1 cellular context compared by ENCODE assay signal in the genomic region with DNA sequence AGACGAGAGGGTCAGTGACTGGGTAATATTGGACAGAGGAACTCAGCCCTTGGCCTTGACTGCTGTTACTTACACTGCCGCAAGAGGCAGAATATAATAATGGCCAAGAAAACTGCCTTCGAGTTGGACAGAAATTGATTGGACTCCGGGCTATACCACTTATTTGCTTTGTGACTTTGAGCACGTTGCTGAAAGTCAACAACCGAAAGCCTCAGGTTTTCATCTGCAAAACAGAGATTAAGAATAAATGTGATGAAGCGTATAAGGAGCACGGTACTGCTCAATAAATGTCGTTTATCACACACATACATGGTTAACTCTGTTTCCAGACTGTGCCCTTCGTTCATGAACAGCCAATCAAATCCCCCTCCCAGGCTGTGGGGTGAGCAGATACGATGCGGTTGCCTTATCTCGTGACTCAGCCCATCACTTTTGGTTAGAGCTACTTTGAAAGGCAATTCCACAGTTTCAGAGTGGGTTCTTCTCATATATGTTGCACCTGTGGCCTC.
TF ChIP-seq lines count a peak whose summit lies in the region.

No MANE protein-coding gene starts in this region.

TF ChIP-seq in K562, 482 proteins besides CTCF, POLR2A, EP300 and RAD21 (continued from another document and continues in another):
- TF ChIP-seq, protein P1, sequence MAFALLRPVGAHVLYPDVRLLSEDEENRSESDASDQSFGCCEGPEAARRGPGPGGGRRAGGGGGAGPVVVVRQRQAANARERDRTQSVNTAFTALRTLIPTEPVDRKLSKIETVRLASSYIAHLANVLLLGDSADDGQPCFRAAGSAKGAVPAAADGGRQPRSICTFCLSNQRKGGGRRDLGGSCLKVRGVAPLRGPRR (CRISPR knock-in tag; IDR thresholded peaks at IDR 0.05): no peak
- TF ChIP-seq ZNF780A (CRISPR knock-in tag; IDR thresholded peaks at IDR 0.05): no peak
- TF ChIP-seq TCF7L2 (IDR thresholded peaks at IDR 0.05; ENCODE audit: low read depth, low read length): peak; percentile 43; the same call in 1 of the 2 replicates
- TF ChIP-seq NR2C1 (IDR thresholded peaks at IDR 0.05): 0 out of 2 replicates have a peak, but pooled peaks have one; percentile 34
- TF ChIP-seq NR2C1 (tag; IDR thresholded peaks at IDR 0.05): 0 out of 2 replicates have a peak, but pooled peaks have one; percentile 25
- TF ChIP-seq ZNF699 (CRISPR knock-in tag; IDR thresholded peaks at IDR 0.05; ENCODE audit: insufficient replicate concordance): no peak
- TF ChIP-seq BMI1 (IDR thresholded peaks at IDR 0.05; ENCODE audit: low read length): no peak
- TF ChIP-seq, protein P2, sequence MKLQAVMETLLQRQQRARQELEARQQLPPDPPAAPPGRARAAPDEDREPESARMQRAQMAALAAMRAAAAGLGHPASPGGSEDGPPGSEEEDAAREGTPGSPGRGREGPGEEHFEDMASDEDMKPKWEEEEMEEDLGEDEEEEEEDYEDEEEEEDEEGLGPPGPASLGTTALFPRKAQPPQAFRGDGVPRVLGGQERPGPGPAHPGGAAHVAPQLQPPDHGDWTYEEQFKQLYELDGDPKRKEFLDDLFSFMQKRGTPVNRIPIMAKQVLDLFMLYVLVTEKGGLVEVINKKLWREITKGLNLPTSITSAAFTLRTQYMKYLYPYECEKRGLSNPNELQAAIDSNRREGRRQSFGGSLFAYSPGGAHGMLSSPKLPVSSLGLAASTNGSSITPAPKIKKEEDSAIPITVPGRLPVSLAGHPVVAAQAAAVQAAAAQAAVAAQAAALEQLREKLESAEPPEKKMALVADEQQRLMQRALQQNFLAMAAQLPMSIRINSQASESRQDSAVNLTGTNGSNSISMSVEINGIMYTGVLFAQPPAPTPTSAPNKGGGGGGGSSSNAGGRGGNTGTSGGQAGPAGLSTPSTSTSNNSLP (IDR thresholded peaks at IDR 0.05; ENCODE audit: borderline replicate concordance, low read depth, low read length): no peak; the same call in none of the 2 replicates
- TF ChIP-seq, protein P3, sequence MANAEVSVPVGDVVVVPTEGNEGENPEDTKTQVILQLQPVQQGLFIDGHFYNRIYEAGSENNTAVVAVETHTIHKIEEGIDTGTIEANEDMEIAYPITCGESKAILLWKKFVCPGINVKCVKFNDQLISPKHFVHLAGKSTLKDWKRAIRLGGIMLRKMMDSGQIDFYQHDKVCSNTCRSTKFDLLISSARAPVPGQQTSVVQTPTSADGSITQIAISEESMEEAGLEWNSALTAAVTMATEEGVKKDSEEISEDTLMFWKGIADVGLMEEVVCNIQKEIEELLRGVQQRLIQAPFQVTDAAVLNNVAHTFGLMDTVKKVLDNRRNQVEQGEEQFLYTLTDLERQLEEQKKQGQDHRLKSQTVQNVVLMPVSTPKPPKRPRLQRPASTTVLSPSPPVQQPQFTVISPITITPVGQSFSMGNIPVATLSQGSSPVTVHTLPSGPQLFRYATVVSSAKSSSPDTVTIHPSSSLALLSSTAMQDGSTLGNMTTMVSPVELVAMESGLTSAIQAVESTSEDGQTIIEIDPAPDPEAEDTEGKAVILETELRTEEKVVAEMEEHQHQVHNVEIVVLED (CRISPR knock-in tag; IDR thresholded peaks at IDR 0.05): no peak
- peak; percentile 99 for TF ChIP-seq CC2D1A (IDR thresholded peaks at IDR 0.05)
- peak; percentile 95 for TF ChIP-seq TARDBP (IDR thresholded peaks at IDR 0.05)
- peak; percentile 57; the same call in 1 of the 2 replicates for TF ChIP-seq JUN (IDR thresholded peaks at IDR 0.05; ENCODE audit: borderline replicate concordance, low read depth, low read length)
- TF ChIP-seq JUN (CRISPR knock-in tag; IDR thresholded peaks at IDR 0.05; ENCODE audit: borderline replicate concordance): no peak
- no peak for TF ChIP-seq ZNF583 (CRISPR knock-in tag; IDR thresholded peaks at IDR 0.05)
- TF ChIP-seq, protein P4, sequence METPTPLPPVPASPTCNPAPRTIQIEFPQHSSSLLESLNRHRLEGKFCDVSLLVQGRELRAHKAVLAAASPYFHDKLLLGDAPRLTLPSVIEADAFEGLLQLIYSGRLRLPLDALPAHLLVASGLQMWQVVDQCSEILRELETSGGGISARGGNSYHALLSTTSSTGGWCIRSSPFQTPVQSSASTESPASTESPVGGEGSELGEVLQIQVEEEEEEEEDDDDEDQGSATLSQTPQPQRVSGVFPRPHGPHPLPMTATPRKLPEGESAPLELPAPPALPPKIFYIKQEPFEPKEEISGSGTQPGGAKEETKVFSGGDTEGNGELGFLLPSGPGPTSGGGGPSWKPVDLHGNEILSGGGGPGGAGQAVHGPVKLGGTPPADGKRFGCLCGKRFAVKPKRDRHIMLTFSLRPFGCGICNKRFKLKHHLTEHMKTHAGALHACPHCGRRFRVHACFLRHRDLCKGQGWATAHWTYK (CRISPR knock-in tag; IDR thresholded peaks at IDR 0.05): no peak
- TF ChIP-seq OTX1 (CRISPR knock-in tag; IDR thresholded peaks at IDR 0.05): no peak
- TF ChIP-seq CSDE1 (IDR thresholded peaks at IDR 0.05): no peak
- TF ChIP-seq RAD51 (IDR thresholded peaks at IDR 0.05; ENCODE audit: borderline replicate concordance, low read depth): peak; percentile 34; the same call in 1 of the 2 replicates
- TF ChIP-seq, protein P5, sequence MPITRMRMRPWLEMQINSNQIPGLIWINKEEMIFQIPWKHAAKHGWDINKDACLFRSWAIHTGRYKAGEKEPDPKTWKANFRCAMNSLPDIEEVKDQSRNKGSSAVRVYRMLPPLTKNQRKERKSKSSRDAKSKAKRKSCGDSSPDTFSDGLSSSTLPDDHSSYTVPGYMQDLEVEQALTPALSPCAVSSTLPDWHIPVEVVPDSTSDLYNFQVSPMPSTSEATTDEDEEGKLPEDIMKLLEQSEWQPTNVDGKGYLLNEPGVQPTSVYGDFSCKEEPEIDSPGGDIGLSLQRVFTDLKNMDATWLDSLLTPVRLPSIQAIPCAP (CRISPR knock-in tag; IDR thresholded peaks at IDR 0.05; ENCODE audit: borderline replicate concordance): no peak
- TF ChIP-seq BRD9 (IDR thresholded peaks at IDR 0.05; ENCODE audit: low read depth, partially characterized antibody): peak; percentile 38
- TF ChIP-seq ZNF184 (CRISPR knock-in tag; IDR thresholded peaks at IDR 0.05): no peak
- TF ChIP-seq ZNF551 (CRISPR knock-in tag; IDR thresholded peaks at IDR 0.05): no peak
- TF ChIP-seq ZNF79 (CRISPR knock-in tag; IDR thresholded peaks at IDR 0.05; ENCODE audit: low read depth): no peak
- TF ChIP-seq TBL1XR1 (IDR thresholded peaks at IDR 0.05; ENCODE audit: low read length in 2 of 2): peak; percentile 82 to 83; a peak in 3 of 4 replicates
- TF ChIP-seq, protein P6, sequence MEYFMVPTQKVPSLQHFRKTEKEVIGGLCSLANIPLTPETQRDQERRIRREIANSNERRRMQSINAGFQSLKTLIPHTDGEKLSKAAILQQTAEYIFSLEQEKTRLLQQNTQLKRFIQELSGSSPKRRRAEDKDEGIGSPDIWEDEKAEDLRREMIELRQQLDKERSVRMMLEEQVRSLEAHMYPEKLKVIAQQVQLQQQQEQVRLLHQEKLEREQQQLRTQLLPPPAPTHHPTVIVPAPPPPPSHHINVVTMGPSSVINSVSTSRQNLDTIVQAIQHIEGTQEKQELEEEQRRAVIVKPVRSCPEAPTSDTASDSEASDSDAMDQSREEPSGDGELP (CRISPR knock-in tag; IDR thresholded peaks at IDR 0.05; ENCODE audit: borderline replicate concordance): no peak
- no peak for TF ChIP-seq SIX5 (IDR thresholded peaks at IDR 0.05; ENCODE audit: borderline replicate concordance in 1 of 2, insufficient read depth in 1 of 2, low read depth in 1 of 2, low read length in 2 of 2)
- TF ChIP-seq GABPB2 (CRISPR knock-in tag; conservative IDR thresholded peaks at IDR 0.05): no peak
- no peak for TF ChIP-seq CBX8 (IDR thresholded peaks at IDR 0.05; ENCODE audit: borderline replicate concordance, extremely low read depth, low read depth, low read length, poor library complexity, severe bottlenecking)
- TF ChIP-seq MTA1 (IDR thresholded peaks at IDR 0.05; ENCODE audit: borderline replicate concordance): peak; percentile 84
- peak; percentile 87 to 88 for TF ChIP-seq NCOA2 (IDR thresholded peaks at IDR 0.05; ENCODE audit: partially characterized antibody in 2 of 2)
- TF ChIP-seq MEIS2 (IDR thresholded peaks at IDR 0.05; ENCODE audit: partially characterized antibody): peak; percentile 87
- TF ChIP-seq POLR2G (IDR thresholded peaks at IDR 0.05; ENCODE audit: low read depth, low read length): no peak
- TF ChIP-seq POLR3G (IDR thresholded peaks at IDR 0.05; ENCODE audit: extremely low read depth, insufficient read length, insufficient replicate concordance): no peak
- no peak for TF ChIP-seq ZNF282 (CRISPR knock-in tag; IDR thresholded peaks at IDR 0.05)
- no peak for TF ChIP-seq SPI1 (IDR thresholded peaks at IDR 0.05; ENCODE audit: borderline replicate concordance, low read depth, low read length)
- peak; percentile 99 for TF ChIP-seq PHB2 (IDR thresholded peaks at IDR 0.05; ENCODE audit: low read depth)
- TF ChIP-seq NFIC (IDR thresholded peaks at IDR 0.05): peak; percentile 96
- TF ChIP-seq FOSL1 (tag; conservative IDR thresholded peaks at IDR 0.05): peak; percentile 93
- TF ChIP-seq MCM7 (IDR thresholded peaks at IDR 0.05): no peak
- no peak for TF ChIP-seq NCOA6 (IDR thresholded peaks at IDR 0.05)
- TF ChIP-seq DPF2 (IDR thresholded peaks at IDR 0.05): peak; percentile 98
- TF ChIP-seq DIDO1 (tag; IDR thresholded peaks at IDR 0.05; ENCODE audit: low read depth): 0 out of 2 replicates have a peak, but pooled peaks have one; percentile 42
- peak; percentile 93 for TF ChIP-seq LEF1 (IDR thresholded peaks at IDR 0.05)
- TF ChIP-seq, protein P7, sequence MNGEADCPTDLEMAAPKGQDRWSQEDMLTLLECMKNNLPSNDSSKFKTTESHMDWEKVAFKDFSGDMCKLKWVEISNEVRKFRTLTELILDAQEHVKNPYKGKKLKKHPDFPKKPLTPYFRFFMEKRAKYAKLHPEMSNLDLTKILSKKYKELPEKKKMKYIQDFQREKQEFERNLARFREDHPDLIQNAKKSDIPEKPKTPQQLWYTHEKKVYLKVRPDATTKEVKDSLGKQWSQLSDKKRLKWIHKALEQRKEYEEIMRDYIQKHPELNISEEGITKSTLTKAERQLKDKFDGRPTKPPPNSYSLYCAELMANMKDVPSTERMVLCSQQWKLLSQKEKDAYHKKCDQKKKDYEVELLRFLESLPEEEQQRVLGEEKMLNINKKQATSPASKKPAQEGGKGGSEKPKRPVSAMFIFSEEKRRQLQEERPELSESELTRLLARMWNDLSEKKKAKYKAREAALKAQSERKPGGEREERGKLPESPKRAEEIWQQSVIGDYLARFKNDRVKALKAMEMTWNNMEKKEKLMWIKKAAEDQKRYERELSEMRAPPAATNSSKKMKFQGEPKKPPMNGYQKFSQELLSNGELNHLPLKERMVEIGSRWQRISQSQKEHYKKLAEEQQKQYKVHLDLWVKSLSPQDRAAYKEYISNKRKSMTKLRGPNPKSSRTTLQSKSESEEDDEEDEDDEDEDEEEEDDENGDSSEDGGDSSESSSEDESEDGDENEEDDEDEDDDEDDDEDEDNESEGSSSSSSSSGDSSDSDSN (IDR thresholded peaks at IDR 0.05; ENCODE audit: borderline replicate concordance in 1 of 2, low read depth in 2 of 2, low read length in 2 of 2): no peak
- peak; percentile 74 for TF ChIP-seq NFYB (IDR thresholded peaks at IDR 0.05; ENCODE audit: extremely low read depth, insufficient read length)
- no peak; the same call in 1 of the 2 replicates for TF ChIP-seq ETV5 (CRISPR knock-in tag; IDR thresholded peaks at IDR 0.05; ENCODE audit: low read depth)
- TF ChIP-seq ZNF354B (CRISPR knock-in tag; IDR thresholded peaks at IDR 0.05): no peak
- TF ChIP-seq, protein P8, sequence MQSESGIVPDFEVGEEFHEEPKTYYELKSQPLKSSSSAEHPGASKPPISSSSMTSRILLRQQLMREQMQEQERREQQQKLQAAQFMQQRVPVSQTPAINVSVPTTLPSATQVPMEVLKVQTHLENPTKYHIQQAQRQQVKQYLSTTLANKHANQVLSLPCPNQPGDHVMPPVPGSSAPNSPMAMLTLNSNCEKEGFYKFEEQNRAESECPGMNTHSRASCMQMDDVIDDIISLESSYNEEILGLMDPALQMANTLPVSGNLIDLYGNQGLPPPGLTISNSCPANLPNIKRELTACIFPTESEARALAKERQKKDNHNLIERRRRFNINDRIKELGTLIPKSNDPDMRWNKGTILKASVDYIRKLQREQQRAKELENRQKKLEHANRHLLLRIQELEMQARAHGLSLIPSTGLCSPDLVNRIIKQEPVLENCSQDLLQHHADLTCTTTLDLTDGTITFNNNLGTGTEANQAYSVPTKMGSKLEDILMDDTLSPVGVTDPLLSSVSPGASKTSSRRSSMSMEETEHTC (IDR thresholded peaks at IDR 0.05): peak; percentile 63; the same call in 1 of the 2 replicates
- TF ChIP-seq SP1 (CRISPR knock-in tag; IDR thresholded peaks at IDR 0.05): peak; percentile 67; the same call in 1 of the 2 replicates
- TF ChIP-seq, protein P9, sequence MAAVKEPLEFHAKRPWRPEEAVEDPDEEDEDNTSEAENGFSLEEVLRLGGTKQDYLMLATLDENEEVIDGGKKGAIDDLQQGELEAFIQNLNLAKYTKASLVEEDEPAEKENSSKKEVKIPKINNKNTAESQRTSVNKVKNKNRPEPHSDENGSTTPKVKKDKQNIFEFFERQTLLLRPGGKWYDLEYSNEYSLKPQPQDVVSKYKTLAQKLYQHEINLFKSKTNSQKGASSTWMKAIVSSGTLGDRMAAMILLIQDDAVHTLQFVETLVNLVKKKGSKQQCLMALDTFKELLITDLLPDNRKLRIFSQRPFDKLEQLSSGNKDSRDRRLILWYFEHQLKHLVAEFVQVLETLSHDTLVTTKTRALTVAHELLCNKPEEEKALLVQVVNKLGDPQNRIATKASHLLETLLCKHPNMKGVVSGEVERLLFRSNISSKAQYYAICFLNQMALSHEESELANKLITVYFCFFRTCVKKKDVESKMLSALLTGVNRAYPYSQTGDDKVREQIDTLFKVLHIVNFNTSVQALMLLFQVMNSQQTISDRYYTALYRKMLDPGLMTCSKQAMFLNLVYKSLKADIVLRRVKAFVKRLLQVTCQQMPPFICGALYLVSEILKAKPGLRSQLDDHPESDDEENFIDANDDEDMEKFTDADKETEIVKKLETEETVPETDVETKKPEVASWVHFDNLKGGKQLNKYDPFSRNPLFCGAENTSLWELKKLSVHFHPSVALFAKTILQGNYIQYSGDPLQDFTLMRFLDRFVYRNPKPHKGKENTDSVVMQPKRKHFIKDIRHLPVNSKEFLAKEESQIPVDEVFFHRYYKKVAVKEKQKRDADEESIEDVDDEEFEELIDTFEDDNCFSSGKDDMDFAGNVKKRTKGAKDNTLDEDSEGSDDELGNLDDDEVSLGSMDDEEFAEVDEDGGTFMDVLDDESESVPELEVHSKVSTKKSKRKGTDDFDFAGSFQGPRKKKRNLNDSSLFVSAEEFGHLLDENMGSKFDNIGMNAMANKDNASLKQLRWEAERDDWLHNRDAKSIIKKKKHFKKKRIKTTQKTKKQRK (IDR thresholded peaks at IDR 0.05; ENCODE audit: borderline replicate concordance, low read depth, low read length): no peak
- no peak for TF ChIP-seq E2F3 (CRISPR knock-in tag; IDR thresholded peaks at IDR 0.05)
- peak; percentile 60 for TF ChIP-seq NCOA4 (IDR thresholded peaks at IDR 0.05; ENCODE audit: partially characterized antibody)
- peak; percentile 99 for TF ChIP-seq STAT5A (IDR thresholded peaks at IDR 0.05; ENCODE audit: borderline replicate concordance, low read length)
- TF ChIP-seq ZNF785 (CRISPR knock-in tag; IDR thresholded peaks at IDR 0.05): no peak
